ENCODE assay signal across 1 cellular context in the genomic region with DNA sequence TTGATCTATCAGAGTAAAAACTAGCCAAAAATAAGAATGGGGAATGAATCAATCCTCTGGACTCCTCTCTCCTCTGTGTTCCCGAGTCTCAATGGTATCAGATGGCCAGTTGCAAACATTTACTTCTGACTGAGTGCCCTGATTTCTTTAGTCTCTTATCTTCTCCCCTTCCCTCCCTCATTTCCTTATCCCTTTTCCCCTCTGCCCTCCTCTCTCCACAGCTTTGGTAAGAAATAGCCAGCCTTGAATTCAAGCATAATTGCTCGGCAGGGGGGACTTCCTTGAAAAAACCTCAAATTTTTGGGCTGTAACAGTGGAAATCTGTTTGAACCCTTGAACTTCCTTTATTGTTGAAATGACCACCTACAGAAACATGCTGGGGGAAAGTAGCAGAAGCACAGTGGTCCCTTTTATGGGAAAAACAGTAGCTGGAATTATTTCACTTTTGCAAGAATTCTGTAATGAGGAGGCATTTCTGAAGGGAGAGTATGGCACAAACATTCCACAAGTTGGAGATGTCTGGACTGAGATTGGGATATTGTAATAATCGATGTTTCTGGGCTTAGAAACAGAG.
TF ChIP-seq lines count a peak whose summit lies in the region.

No MANE protein-coding gene starts in this region.

TF ChIP-seq in A549, 52 proteins besides CTCF, POLR2A, EP300 and RAD21 (continued from another document):
- TF ChIP-seq BHLHE40 (IDR thresholded peaks at IDR 0.05; ENCODE audit: low read depth, low read length) (no peak), TP53 (CRISPR knock-in tag; IDR thresholded peaks at IDR 0.05) (no peak), HOXB5 (CRISPR knock-in tag; IDR thresholded peaks at IDR 0.05) (no peak), BCL3 (IDR thresholded peaks at IDR 0.05) (no peak), GATA3 (IDR thresholded peaks at IDR 0.05; ENCODE audit: borderline replicate concordance) (no peak)
- TF ChIP-seq, protein P1, sequence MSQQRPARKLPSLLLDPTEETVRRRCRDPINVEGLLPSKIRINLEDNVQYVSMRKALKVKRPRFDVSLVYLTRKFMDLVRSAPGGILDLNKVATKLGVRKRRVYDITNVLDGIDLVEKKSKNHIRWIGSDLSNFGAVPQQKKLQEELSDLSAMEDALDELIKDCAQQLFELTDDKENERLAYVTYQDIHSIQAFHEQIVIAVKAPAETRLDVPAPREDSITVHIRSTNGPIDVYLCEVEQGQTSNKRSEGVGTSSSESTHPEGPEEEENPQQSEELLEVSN (IDR thresholded peaks at IDR 0.05; ENCODE audit: borderline replicate concordance, low read depth), result no peak
